In genomic region chr13:77213644-77214043, GRCh38 we compare ENCODE assay signal across 19 cellular contexts.
DNase-seq lines count a peak whose midpoint lies in the region; ATAC-seq, FAIRE-seq and TF ChIP-seq lines count a peak whose summit lies in the region.
"Had no signal": no experiment of that assay in that cellular context is flagged by ENCODE, and none has a peak within 500 bp of the region (broad histone marks: within the 10 kb centered on the region; RNA-seq: fewer than 3 reads in every experiment).

No MANE protein-coding gene starts in this region.

- in situ Hi-C loops in HepG2 (cut with HindIII; ENCODE audit: extremely low pct_ligation_motif_present, low pct_unique_long_range_greater_than_20kb): no loop called here

- TF ChIP-seq RAD21 in HepG2 (CRISPR knock-in tag; IDR thresholded peaks at IDR 0.05): no peak

- no peak for FAIRE-seq in HepG2 (lab: Jason Lieb, UNC)
- FAIRE-seq: frontal cortex had no signal

- H2AFZ ChIP-seq in HepG2 (ENCODE audit: low read length): no peak overlapping the region

- H3K4me1 ChIP-seq in right lobe of liver: no peaks in the 10 kb centered on the region
- no peaks in the 10 kb centered on the region for H3K4me1 ChIP-seq in HepG2 (ENCODE audit: insufficient read depth, low read length)
- H3K4me1 ChIP-seq: SJCRH30, uterus had no signal

- 79% methylated on average over 5 of the region's 5 CpGs for WGBS in right lobe of liver (ENCODE audit: insufficient coverage, low coverage, low lambda C conversion rate, missing lambda C conversion rate)
- WGBS in HepG2 (ENCODE audit: low lambda C conversion rate): 96% methylated on average over 5 of the region's 5 CpGs

- no peak overlapping the region for H3K9ac ChIP-seq in HepG2 (ENCODE audit: insufficient read depth, low read depth, low read length)

- no peaks in the 10 kb centered on the region for H3K79me2 ChIP-seq in HepG2 (ENCODE audit: insufficient read depth, low read length)

- H3K4me3 ChIP-seq in right lobe of liver (no peak overlapping the region), HepG2 (replicated peaks in 1 of 3; ENCODE audit: insufficient read depth in 1 of 3, low read depth in 2 of 3, low read length in 3 of 3) (no peak overlapping the region), fibroblast of villous mesenchyme (ENCODE audit: low read depth, low read length) (no peak overlapping the region)
- H3K4me3 ChIP-seq: SJCRH30, spleen, uterus had no signal

- H3K9me3 ChIP-seq in right lobe of liver (no peaks in the 10 kb centered on the region), HepG2 (ENCODE audit: low read length) (no peaks in the 10 kb centered on the region)
- H3K9me3 ChIP-seq: SJCRH30, spleen, uterus had no signal

- TF ChIP-seq EP300 in HepG2 (IDR thresholded peaks at IDR 0.05; ENCODE audit: low read depth in 2 of 2, low read length in 2 of 2): no peak
- TF ChIP-seq EP300 in HepG2 (CRISPR knock-in tag; IDR thresholded peaks at IDR 0.05; ENCODE audit: borderline replicate concordance): no peak

- TF ChIP-seq CTCF in right lobe of liver (IDR thresholded peaks at IDR 0.05): no peak
- no peak for TF ChIP-seq CTCF in HepG2 (CRISPR knock-in tag; IDR thresholded peaks at IDR 0.05)
- no peak for TF ChIP-seq CTCF in fibroblast of villous mesenchyme (IDR thresholded peaks at IDR 0.05; ENCODE audit: insufficient read depth, low read depth, low read length)

- peaks cover 0 to 30% (median 12%) of the 10 kb centered on the region in 4 donors for H3K36me3 ChIP-seq in right lobe of liver
- H3K36me3 ChIP-seq in HepG2 (replicated peaks in 1 of 2; ENCODE audit: control insufficient read depth in 1 of 2, insufficient read depth in 2 of 2, low read length in 2 of 2): peaks cover 2 to 14% of the 10 kb centered on the region in 2 experiments; a peak in 4 of 5 replicates
- H3K36me3 ChIP-seq: uterus had no signal

- POLR2A ChIA-PET in HepG2 (lab: Yijun Ruan, JAX): no interaction called here

- TF ChIP-seq POLR2A in right lobe of liver (IDR thresholded peaks at IDR 0.05) (no peak), HepG2 (IDR thresholded peaks at IDR 0.05; ENCODE audit: insufficient read depth in 1 of 2, low read depth in 2 of 2, low read length in 2 of 2) (no peak)

- no peaks in the 10 kb centered on the region for H3K27me3 ChIP-seq in right lobe of liver
- no peaks in the 10 kb centered on the region for H3K27me3 ChIP-seq in HepG2 (ENCODE audit: control insufficient read depth in 1 of 2, insufficient read depth in 2 of 2, low read length in 2 of 2)
- H3K27me3 ChIP-seq: SJCRH30, spleen, uterus had no signal

- ATAC-seq in right lobe of liver (peak; percentile 28 to 65 (median 52)), HepG2 (no peak), left cardiac atrium (no peak)
- ATAC-seq: activated CD8-positive, alpha-beta memory T cell treated with anti-CD3 and anti-CD28 coated beads, Interleukin-2, amount 10 ng/mL, durations not matched to agents 7 days and 5 days; natural killer cell treated with Interleukin-12 subunit alpha and Interleukin-12 subunit beta and Interleukin-15 and Interleukin-18, amount 100 ng/mL, for 72 hours; WTC11 had no signal

- no peaks in the 10 kb centered on the region for H4K20me1 ChIP-seq in HepG2 (ENCODE audit: insufficient read depth, low read length)

- DNase-seq in right lobe of liver (no peak), HepG2 (ENCODE audit: low spot score) (no peak), astrocyte of the hippocampus (ENCODE audit: low read depth, low spot score) (peak; percentile 5), fibroblast of villous mesenchyme (ENCODE audit: low read depth) (peak; percentile 26), posterior cingulate gyrus (no peak), NCI-H526 treated with DMSO at 0.1 percent for 48 hours (lab: John Stamatoyannopoulos, UW) (no peak), left cardiac atrium (no peak), SHP77 treated with DMSO at 0.1 percent for 48 hours (lab: John Stamatoyannopoulos, UW) (no peak)
- DNase-seq: activated CD8-positive, alpha-beta memory T cell treated with anti-CD3 and anti-CD28 coated beads, Interleukin-2, amount 10 ng/mL, durations not matched to agents 7 days and 5 days; aorta; cortex of kidney; MM.1S; SJCRH30; spleen; stimulated activated CD4-positive, alpha-beta T cell treated with anti-CD3 and anti-CD28 coated beads, Interleukin-4, amount 100 ng/mL, for 4 hours; uterus had no signal

- no peak overlapping the region for H3K4me2 ChIP-seq in HepG2 (ENCODE audit: low read depth, low read length)

- intact Hi-C loops in right lobe of liver (cut with DNase I) (no loop called here), HepG2 (cut with micrococcal nuclease; ENCODE audit: unreplicated experiment) (no loop called here), posterior cingulate gyrus (cut with DNase I) (no loop called here), left cardiac atrium (cut with DNase I) (no loop called here)

- no TSS peak for BruUV-seq in HepG2 (replicated peaks; lab: Mats Ljungman, UMichigan)

- CTCF ChIA-PET in HepG2 (lab: Yijun Ruan, JAX; ENCODE audit: low intra/inter-chr PET ratio, low total read pairs): no interaction called here

- H3K27ac ChIP-seq in right lobe of liver (no peak overlapping the region), HepG2 (ENCODE audit: extremely low read length, insufficient read depth, low read length) (no peak overlapping the region)
- H3K27ac ChIP-seq: SJCRH30, spleen, uterus had no signal

TF ChIP-seq in HepG2, 621 proteins besides CTCF, POLR2A, EP300 and RAD21 (continues in another document):
- TF ChIP-seq ZNF749 (CRISPR knock-in tag; IDR thresholded peaks at IDR 0.05; ENCODE audit: borderline replicate concordance) (no peak), MLXIP (CRISPR knock-in tag; IDR thresholded peaks at IDR 0.05; ENCODE audit: borderline replicate concordance) (no peak), ZNF574 (CRISPR knock-in tag; IDR thresholded peaks at IDR 0.05) (no peak), ZNF709 (CRISPR knock-in tag; IDR thresholded peaks at IDR 0.05) (no peak), ELF1 (CRISPR knock-in tag; IDR thresholded peaks at IDR 0.05) (no peak)

Comparison
In these comparisons a context has a peak if more than half of its experiments do, and no peak if none do; other contexts are left out.
1. ATAC-seq: peak in right lobe of liver (4 of 4); none in HepG2 (single experiment) and left cardiac atrium (0 of 2).
2. DNase-seq: peak in astrocyte of the hippocampus (single experiment) and fibroblast of villous mesenchyme (single experiment); none in right lobe of liver (0 of 3), HepG2 (single experiment), posterior cingulate gyrus (0 of 10), NCI-H526 treated with DMSO at 0.1 percent for 48 hours (single experiment), left cardiac atrium (single experiment) and SHP77 treated with DMSO at 0.1 percent for 48 hours (single experiment).